ENCODE assay signal across 29 cellular contexts in the genomic region with DNA sequence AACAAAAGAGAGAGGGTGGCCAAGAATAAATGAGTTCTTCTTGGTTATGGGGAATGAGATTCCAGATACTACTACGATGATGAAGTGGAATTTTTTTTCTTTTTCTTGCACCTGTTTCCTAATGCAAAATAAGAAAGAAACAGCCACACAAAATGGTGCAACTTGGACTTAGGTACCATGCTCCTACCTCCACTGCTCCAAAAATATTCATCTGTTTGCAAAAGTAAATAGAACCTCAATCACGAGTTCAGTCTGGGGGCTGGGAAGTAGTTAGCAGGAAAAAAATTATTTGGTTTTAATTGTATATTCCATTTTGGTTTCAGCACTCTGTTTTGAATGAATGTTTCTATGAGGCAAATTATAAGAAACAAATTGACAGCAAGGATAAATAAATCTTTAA.
"Had no signal": no experiment of that assay in that cellular context is flagged by ENCODE, and none has a peak within 500 bp of the region (broad histone marks: within the 10 kb centered on the region; RNA-seq: fewer than 3 reads in every experiment).

No MANE protein-coding gene starts in this region.

- H3K36me3 ChIP-seq: ascending aorta, brain microvascular endothelial cell, heart left ventricle had no signal

- H3K4me1 Mint-ChIP-seq: activated naive CD4-positive, alpha-beta T cell treated with anti-CD3 and anti-CD28 coated beads, Interleukin-2, amount 10 ng/mL, durations not matched to agents 7 days and 5 days had no signal

- DNase-seq: activated CD4-positive, alpha-beta memory T cell treated with anti-CD3 and anti-CD28 coated beads for 36 hours; activated CD4-positive, alpha-beta T cell treated with anti-CD3 and anti-CD28 coated beads for 36 hours; activated CD4-positive, alpha-beta T cell treated with anti-CD3 and anti-CD28 coated beads, Interleukin-2, amount 10 ng/mL, durations not matched to agents 24 days and 14 days; activated CD4-positive, CD25-positive, alpha-beta regulatory T cell; activated CD4-positive, CD25-positive, alpha-beta regulatory T cell treated with anti-CD3 and anti-CD28 coated beads, Interleukin-2, amount 50 U/mL, for 72 hours; activated CD8-positive, alpha-beta memory T cell treated with anti-CD3 and anti-CD28 coated beads, Interleukin-2, amount 10 ng/mL, durations not matched to agents 7 days and 5 days; activated CD8-positive, alpha-beta memory T cell treated with anti-CD3 and anti-CD28 coated beads, Interleukin-2, amount 50 U/mL, for 4 hours; activated CD8-positive, alpha-beta T cell treated with anti-CD3 and anti-CD28 coated beads, Interleukin-2, amount 10 ng/mL, durations not matched to agents 7 days and 5 days; activated effector memory CD4-positive, alpha-beta T cell treated with anti-CD3 and anti-CD28 coated beads, Interleukin-2, amount 50 U/mL, for 16 hours; activated naive CD4-positive, alpha-beta T cell treated with anti-CD3 and anti-CD28 coated beads, Interleukin-2, amount 10 ng/mL, durations not matched to agents 7 days and 5 days; activated naive CD8-positive, alpha-beta T cell treated with anti-CD3 and anti-CD28 coated beads, Interleukin-2, amount 10 ng/mL, durations not matched to agents 7 days and 5 days; activated T-cell treated with anti-CD3 and anti-CD28 coated beads, Interleukin-2, amount 50 U/mL, for 1 hour; activated T-cell treated with anti-CD3 and anti-CD28 coated beads, Interleukin-2, amount 50 U/mL, for 48 hours; brain microvascular endothelial cell; dorsolateral prefrontal cortex; effector memory CD4-positive, alpha-beta T cell; endodermal cell; foreskin fibroblast; heart left ventricle; T-helper 2 cell had no signal

- H3K9me3 Mint-ChIP-seq: activated CD4-positive, alpha-beta memory T cell treated with anti-CD3 and anti-CD28 coated beads for 36 hours; activated naive CD4-positive, alpha-beta T cell treated with anti-CD3 and anti-CD28 coated beads, Interleukin-2, amount 10 ng/mL, durations not matched to agents 7 days and 5 days; activated T-helper 1 cell treated with anti-CD3 and anti-CD28 coated beads, Interleukin-12 subunit alpha, Interleukin-12 subunit beta, Interleukin-2, Interleukin-4 antibody, amounts not matched to agents 30 ng/mL and 10 ng/mL and 1 ng/mL, durations not matched to agents 14 hours and 24 hours and 36 hours; dendritic cell treated with granulocyte-macrophage colony-stimulating factor and Interleukin-4, amounts not matched to agents 40 ng/mL and 50 ng/mL, for 4 days; endodermal cell had no signal

- H3K4me3 Mint-ChIP-seq: activated CD4-positive, alpha-beta memory T cell treated with anti-CD3 and anti-CD28 coated beads for 36 hours; activated CD4-positive, alpha-beta T cell treated with anti-CD3 and anti-CD28 coated beads for 36 hours; activated CD4-positive, alpha-beta T cell treated with anti-CD3 and anti-CD28 coated beads, Interleukin-2, amount 10 ng/mL, durations not matched to agents 24 days and 14 days; activated CD8-positive, alpha-beta memory T cell treated with anti-CD3 and anti-CD28 coated beads, Interleukin-2, amount 10 ng/mL, durations not matched to agents 7 days and 5 days; activated CD8-positive, alpha-beta T cell treated with anti-CD3 and anti-CD28 coated beads, Interleukin-2, amount 10 ng/mL, durations not matched to agents 7 days and 5 days; activated naive CD4-positive, alpha-beta T cell treated with anti-CD3 and anti-CD28 coated beads, Interleukin-2, amount 10 ng/mL, durations not matched to agents 7 days and 5 days; activated naive CD8-positive, alpha-beta T cell treated with anti-CD3 and anti-CD28 coated beads, Interleukin-2, amount 10 ng/mL, durations not matched to agents 7 days and 5 days; activated T-helper 1 cell treated with anti-CD3 and anti-CD28 coated beads, Interleukin-12 subunit alpha, Interleukin-12 subunit beta, Interleukin-2, Interleukin-4 antibody, amounts not matched to agents 30 ng/mL and 10 ng/mL and 1 ng/mL, durations not matched to agents 14 hours and 24 hours and 36 hours; central memory CD8-positive, alpha-beta T cell; dendritic cell treated with granulocyte-macrophage colony-stimulating factor and Interleukin-4, amounts not matched to agents 40 ng/mL and 50 ng/mL, for 4 days; endodermal cell had no signal

- H3K27me3 Mint-ChIP-seq: activated CD4-positive, alpha-beta memory T cell treated with anti-CD3 and anti-CD28 coated beads for 36 hours; activated CD4-positive, alpha-beta T cell treated with anti-CD3 and anti-CD28 coated beads for 36 hours; activated CD4-positive, alpha-beta T cell treated with anti-CD3 and anti-CD28 coated beads, Interleukin-2, amount 10 ng/mL, durations not matched to agents 24 days and 14 days; activated CD8-positive, alpha-beta memory T cell treated with anti-CD3 and anti-CD28 coated beads, Interleukin-2, amount 10 ng/mL, durations not matched to agents 7 days and 5 days; activated naive CD4-positive, alpha-beta T cell treated with anti-CD3 and anti-CD28 coated beads, Interleukin-2, amount 10 ng/mL, durations not matched to agents 7 days and 5 days; activated naive CD8-positive, alpha-beta T cell treated with anti-CD3 and anti-CD28 coated beads, Interleukin-2, amount 10 ng/mL, durations not matched to agents 7 days and 5 days; central memory CD8-positive, alpha-beta T cell; dendritic cell treated with granulocyte-macrophage colony-stimulating factor and Interleukin-4, amounts not matched to agents 40 ng/mL and 50 ng/mL, for 4 days had no signal

- H3K27ac ChIP-seq: ascending aorta, brain microvascular endothelial cell, coronary artery, heart left ventricle had no signal

- FAIRE-seq: bronchial epithelial cell had no signal

- H3K27me3 ChIP-seq: ascending aorta, brain microvascular endothelial cell, dorsolateral prefrontal cortex, heart left ventricle had no signal

- H3K9me3 ChIP-seq: ascending aorta, heart left ventricle had no signal

- ATAC-seq: activated CD4-positive, alpha-beta T cell treated with anti-CD3 and anti-CD28 coated beads for 36 hours; activated CD8-positive, alpha-beta memory T cell treated with anti-CD3 and anti-CD28 coated beads, Interleukin-2, amount 10 ng/mL, durations not matched to agents 7 days and 5 days; activated CD8-positive, alpha-beta T cell treated with anti-CD3 and anti-CD28 coated beads, Interleukin-2, amount 10 ng/mL, durations not matched to agents 7 days and 5 days; activated naive CD4-positive, alpha-beta T cell treated with anti-CD3 and anti-CD28 coated beads, Interleukin-2, amount 50 U/mL, for 72 hours; esophagus mucosa; heart left ventricle had no signal

- H3K36me3 Mint-ChIP-seq: activated naive CD4-positive, alpha-beta T cell treated with anti-CD3 and anti-CD28 coated beads, Interleukin-2, amount 10 ng/mL, durations not matched to agents 7 days and 5 days had no signal

- H3K4me3 ChIP-seq: ascending aorta, coronary artery, dorsolateral prefrontal cortex, heart left ventricle had no signal

- H3K27ac Mint-ChIP-seq: activated CD4-positive, alpha-beta memory T cell treated with anti-CD3 and anti-CD28 coated beads for 36 hours; activated CD4-positive, alpha-beta T cell treated with anti-CD3 and anti-CD28 coated beads for 36 hours; activated CD4-positive, alpha-beta T cell treated with anti-CD3 and anti-CD28 coated beads, Interleukin-2, amount 10 ng/mL, durations not matched to agents 24 days and 14 days; activated CD8-positive, alpha-beta memory T cell treated with anti-CD3 and anti-CD28 coated beads, Interleukin-2, amount 10 ng/mL, durations not matched to agents 7 days and 5 days; activated CD8-positive, alpha-beta T cell treated with anti-CD3 and anti-CD28 coated beads, Interleukin-2, amount 10 ng/mL, durations not matched to agents 7 days and 5 days; activated naive CD4-positive, alpha-beta T cell treated with anti-CD3 and anti-CD28 coated beads, Interleukin-2, amount 10 ng/mL, durations not matched to agents 7 days and 5 days; activated naive CD4-positive, alpha-beta T cell treated with anti-CD3 and anti-CD28 coated beads, Interleukin-2, amount 50 U/mL, for 72 hours; activated naive CD8-positive, alpha-beta T cell treated with anti-CD3 and anti-CD28 coated beads, Interleukin-2, amount 10 ng/mL, durations not matched to agents 7 days and 5 days; activated T-helper 1 cell treated with anti-CD3 and anti-CD28 coated beads, Interleukin-12 subunit alpha, Interleukin-12 subunit beta, Interleukin-2, Interleukin-4 antibody, amounts not matched to agents 30 ng/mL and 10 ng/mL and 1 ng/mL, durations not matched to agents 14 hours and 24 hours and 36 hours; activated T-helper 2 cell treated with anti-CD3 and anti-CD28 coated beads, Interferon-gamma antibody, Interleukin-2, Interleukin-4, amounts not matched to agents 10 μg/mL and 5 μg/mL and 100 μg/mL, durations not matched to agents 14 hours and 24 hours and 36 hours; dendritic cell treated with granulocyte-macrophage colony-stimulating factor and Interleukin-4, amounts not matched to agents 40 ng/mL and 50 ng/mL, for 4 days; endodermal cell had no signal
